4 cellular contexts compared by ENCODE assay signal in the genomic region with DNA sequence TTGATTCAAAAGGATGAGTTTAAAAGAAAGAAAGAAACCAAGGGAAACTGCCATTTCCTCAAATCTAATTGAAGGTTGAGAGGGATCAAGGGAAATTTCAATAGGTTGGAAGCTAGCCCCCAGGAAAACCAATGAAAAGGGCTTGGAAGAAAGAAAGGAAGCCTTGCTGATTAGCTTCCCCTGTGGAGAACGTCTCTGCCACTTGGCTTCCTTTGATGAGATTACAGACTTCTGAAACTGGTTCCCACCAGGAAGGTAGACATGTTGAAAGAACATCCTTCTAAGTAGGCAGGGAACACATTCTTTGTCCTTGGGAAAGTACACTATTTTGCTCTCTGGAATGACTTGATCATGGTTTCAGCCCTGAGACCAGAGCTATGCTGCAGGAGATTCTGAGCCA.
"Had no signal": no experiment of that assay in that cellular context is flagged by ENCODE, and none has a peak within 500 bp of the region (broad histone marks: within the 10 kb centered on the region; RNA-seq: fewer than 3 reads in every experiment).

No MANE protein-coding gene starts in this region.

- H3K27ac Mint-ChIP-seq: H9 had no signal

- H2AFZ ChIP-seq: GM23248 had no signal

- H3K9ac ChIP-seq: GM23248 had no signal

- H3K4me3 ChIP-seq: GM23248 had no signal

- H3K4me3 Mint-ChIP-seq: H9 had no signal

- DNase-seq: GM23248, H9, HCEC 1CT, IMR-90 had no signal

- H3K27ac ChIP-seq: GM23248 had no signal

- H3K9me3 Mint-ChIP-seq: H9 had no signal
